ENCODE assay signal across 25 cellular contexts in genomic region chr11:837189-837989, GRCh38. TPM values are rescaled to one million over a fixed set of nuclear protein-coding genes. Genes with fewer than 3 reads are reported as not detected.
DNase-seq lines count a peak whose midpoint lies in the region; ATAC-seq, FAIRE-seq and TF ChIP-seq lines count a peak whose summit lies in the region.
"Had no signal": no experiment of that assay in that cellular context is flagged by ENCODE, and none has a peak within 500 bp of the region (broad histone marks: within the 10 kb centered on the region; RNA-seq: fewer than 3 reads in every experiment).

No MANE protein-coding gene starts in this region.

- H3K9me3 ChIP-seq in GM23248 (ENCODE audit: low read depth) = no peaks in the 10 kb centered on the region
- H3K9me3 ChIP-seq in NT2/D1 (ENCODE audit: insufficient read depth, low read length) = no peaks in the 10 kb centered on the region
- no peaks in the 10 kb centered on the region for H3K9me3 ChIP-seq in H1 (ENCODE audit: insufficient read depth in 2 of 2, low read depth in 1 of 2, low read length in 1 of 2)
- no peaks in the 10 kb centered on the region for H3K9me3 ChIP-seq in trophoblast cell (ENCODE audit: insufficient read depth, low read depth, low read length)
- H3K9me3 ChIP-seq: BE2C, MG63, SJSA1, transverse colon had no signal

- no peak overlapping the region for H2BK15ac ChIP-seq in H1 (ENCODE audit: low read length)

- H2BK120ac ChIP-seq in H1 (replicated peaks; ENCODE audit: low read depth, low read length) (no peak overlapping the region), trophoblast cell (ENCODE audit: insufficient read depth, low read length, poor library complexity) (no peak overlapping the region)

- peak overlapping the region; percentile 12 for H4K12ac ChIP-seq in trophoblast cell (ENCODE audit: low read depth, low read length)

- H4K91ac ChIP-seq in H1 (replicated peaks; ENCODE audit: insufficient read length, low read length) = no peak overlapping the region
- H4K91ac ChIP-seq in trophoblast cell (ENCODE audit: low read depth, low read length) = no peak overlapping the region

- H3K9ac ChIP-seq in GM23248 (0 out of 2 replicates have a peak overlapping the region, but pooled peaks have one; percentile 5), NT2/D1 (ENCODE audit: insufficient read length, low read depth) (peak overlapping the region; percentile 56), H1 (replicated peaks in 1 of 4; ENCODE audit: extremely low read depth in 1 of 4, low read depth in 3 of 4, low read length in 3 of 4) (no peak overlapping the region), trophoblast cell (ENCODE audit: low read length) (no peak overlapping the region)

- FAIRE-seq in H1 (lab: Jason Lieb, UNC) = no peak
- FAIRE-seq: GM19239, islet of Langerhans had no signal

- H2AK5ac ChIP-seq in H1 (ENCODE audit: low read depth, low read length) (no peak overlapping the region), trophoblast cell (ENCODE audit: low read length) (no peak overlapping the region)

- H3K56ac ChIP-seq in H1 (replicated peaks; ENCODE audit: insufficient read length, low read depth, low read length) = no peak overlapping the region

- H4K5ac ChIP-seq in H1 (ENCODE audit: insufficient read length, low read depth, low read length) = no peak overlapping the region

- H3K4me2 ChIP-seq in GM23248 (ENCODE audit: unreplicated experiment) (no peak overlapping the region), H1 (ENCODE audit: insufficient read depth in 1 of 2, low read depth in 2 of 2, low read length in 2 of 2) (no peak overlapping the region), trophoblast cell (ENCODE audit: low read length) (no peak overlapping the region)

- no peak for TF ChIP-seq POLR2A in H1 (IDR thresholded peaks at IDR 0.05; ENCODE audit: control extremely low read depth in 1 of 2, low read depth in 2 of 2, low read length in 2 of 2)

- CTCF ChIA-PET in H1 (lab: Charles Lee; ENCODE audit: partially characterized antibody) = interaction anchor here (0.5 to 5.2 kb wide), 15 partner anchors 9 to 706 kb away, joined by 3 to 26 read pairs (median 5); partner anchors contain the start of genes CRACR2B and PNPLA2

- TF ChIP-seq EP300 in H1 (IDR thresholded peaks at IDR 0.05; ENCODE audit: borderline replicate concordance in 1 of 2, low read depth in 2 of 2, low read length in 2 of 2) = no peak

- H3K27ac ChIP-seq in GM23248 = no peak overlapping the region
- H3K27ac ChIP-seq in H1 (ENCODE audit: low read depth, low read length) = no peak overlapping the region
- H3K27ac ChIP-seq in trophoblast cell (ENCODE audit: low read depth, low read length) = no peak overlapping the region
- H3K27ac ChIP-seq: SJSA1 had no signal

- no peaks in the 10 kb centered on the region for H3K27me3 ChIP-seq in GM23248 (replicated peaks; ENCODE audit: insufficient read depth)
- H3K27me3 ChIP-seq in NT2/D1 (ENCODE audit: insufficient read depth, insufficient read length) = no peaks in the 10 kb centered on the region
- peaks cover 0 to under 1% (median under 1%) of the 10 kb centered on the region in 4 experiments; a peak in 2 of 7 replicates for H3K27me3 ChIP-seq in H1 (replicated peaks in 1 of 4; ENCODE audit: control insufficient read depth in 3 of 4, extremely low read depth in 1 of 4, insufficient read depth in 3 of 4, low read length in 3 of 4)
- H3K27me3 ChIP-seq in trophoblast cell (ENCODE audit: insufficient read depth, low read length) = no peaks in the 10 kb centered on the region
- H3K27me3 ChIP-seq: BE2C, MG63, SJSA1, transverse colon had no signal

- in situ Hi-C loops in GM23248 (cut with MboI) = no loop called here

- DNase-seq in GM23248 (no peak), NT2/D1 (ENCODE audit: low read depth, low spot score) (no peak), H1 (ENCODE audit: low read depth in 1 of 2, low spot score in 2 of 2) (no peak), trophoblast cell (no peak), GM20000 (ENCODE audit: low spot score) (no peak), left lobe of liver (ENCODE audit: low spot score) (no peak)
- DNase-seq: activated CD4-positive, alpha-beta T cell treated with anti-CD3 and anti-CD28 coated beads for 36 hours; activated gamma-delta T cell treated with Interleukin-2 at 50 U/mL for 16 hours; amygdala; BE2C; effector CD4-positive, alpha-beta T cell; EL; mammary epithelial cell; MG63; naive B cell; NCI-H146; NCI-H2171 treated with DMSO at 0.1 percent for 48 hours; OCI-M1; stimulated activated CD4-positive, alpha-beta T cell treated with anti-CD3 and anti-CD28 coated beads, Interleukin-1b, Interleukin-23, amount 100 ng/mL, for 48 hours; stimulated activated naive CD4-positive, alpha-beta T cell treated with Interleukin-2 at 50 U/mL for 16 hours; transverse colon had no signal

- H3K79me2 ChIP-seq in GM23248 (ENCODE audit: insufficient read depth) (peaks cover 80% of the 10 kb centered on the region), H1 (ENCODE audit: control insufficient read depth in 1 of 2, insufficient read depth in 2 of 2, low read length in 2 of 2) (peaks cover 0 to 15% of the 10 kb centered on the region in 2 experiments; a peak in 2 of 4 replicates), trophoblast cell (ENCODE audit: control insufficient read depth, insufficient read depth, low read length, poor library complexity) (peaks cover 18% of the 10 kb centered on the region)

- H2BK5ac ChIP-seq in H1 (ENCODE audit: low read depth, low read length) (peak overlapping the region; percentile 7; the same call in 1 of the 2 replicates), trophoblast cell (ENCODE audit: low read depth, low read length, poor library complexity) (no peak overlapping the region)

- POLR2A ChIA-PET in H1 (lab: Charles Lee; ENCODE audit: partially characterized antibody) = interaction anchor here (0.6 to 53.0 kb wide), 6 partner anchors 7 to 322 kb away, joined by 3 to 1917 read pairs (median 119); partner anchors contain the start of genes CD151, CEND1, CRACR2B and GATD1

- H3K23ac ChIP-seq in H1 (ENCODE audit: insufficient read length) = no peak overlapping the region
- H3K23ac ChIP-seq in trophoblast cell (ENCODE audit: low read length) = no peak overlapping the region

- H2AFZ ChIP-seq in GM23248 (no peak overlapping the region), H1 (ENCODE audit: low read length) (no peak overlapping the region), trophoblast cell (ENCODE audit: insufficient read depth, low read length, poor library complexity) (no peak overlapping the region)

- ATAC-seq in GM19452 (IDR thresholded peaks at IDR 0.05; ENCODE audit: unreplicated experiment) = no peak
- ATAC-seq in left lobe of liver = no peak
- ATAC-seq: activated CD4-positive, alpha-beta T cell treated with anti-CD3 and anti-CD28 coated beads for 36 hours had no signal

- H3K4ac ChIP-seq in H1 (replicated peaks; ENCODE audit: insufficient read length, low read depth, low read length) = peak overlapping the region; percentile 53
- no peak overlapping the region for H3K4ac ChIP-seq in trophoblast cell (ENCODE audit: low read depth, low read length)

- H2BK20ac ChIP-seq in H1 (ENCODE audit: low read length) = no peak overlapping the region

- WGBS in GM23248 (ENCODE audit: low coverage in 1 of 2, low lambda C conversion rate in 2 of 2, missing lambda C conversion rate in 2 of 2), 2 experiments = 79 to 82% methylated on average over 21 to 22 of the region's 22 CpGs
- 92% methylated on average over 22 of the region's 22 CpGs; no CpG with 5 or more reads in 1 of the 2 experiments for WGBS in H1 (ENCODE audit: extremely low coverage in 1 of 2, insufficient coverage in 1 of 2, insufficient read length in 1 of 2, insufficient replicate concordance in 2 of 2, low coverage in 1 of 2, low lambda C conversion rate in 2 of 2, missing lambda C conversion rate in 1 of 2), 2 experiments
- no CpG with 5 or more reads among the region's 22 CpGs for WGBS in trophoblast cell (ENCODE audit: extremely low coverage, insufficient coverage, insufficient read length)

- TF ChIP-seq RAD21 in H1 (IDR thresholded peaks at IDR 0.05 in 1 of 2, conservative IDR thresholded peaks at IDR 0.05 in 1 of 2; ENCODE audit: low read depth in 2 of 2, low read length in 2 of 2) = no peak

- H3K4me1 ChIP-seq in GM23248 (ENCODE audit: insufficient read depth) (peaks cover 9% of the 10 kb centered on the region; the same call in 1 of the 2 replicates), NT2/D1 (ENCODE audit: insufficient read depth, insufficient read length) (peaks cover 42% of the 10 kb centered on the region), H1 (replicated peaks in 1 of 4; ENCODE audit: control insufficient read depth in 3 of 4, insufficient read depth in 4 of 4, low read length in 3 of 4) (peaks cover 0 to 23% (median 17%) of the 10 kb centered on the region in 4 experiments; a peak in 6 of 7 replicates), trophoblast cell (ENCODE audit: control insufficient read depth in 1 of 2, insufficient read depth in 2 of 2, low read length in 2 of 2) (peaks cover 21 to 22% of the 10 kb centered on the region in 2 experiments)
- H3K4me1 ChIP-seq: BE2C had no signal

- peak overlapping the region; percentile 5; the same call in 1 of the 2 replicates for H4K8ac ChIP-seq in H1 (ENCODE audit: extremely low read depth, insufficient read depth, low read length)
- no peak overlapping the region for H4K8ac ChIP-seq in trophoblast cell (ENCODE audit: low read depth, low read length)

- no peak overlapping the region for H3K14ac ChIP-seq in H1 (ENCODE audit: insufficient read length)
- H3K14ac ChIP-seq in trophoblast cell (ENCODE audit: low read length) = no peak overlapping the region

- H3K23me2 ChIP-seq in H1 (ENCODE audit: low read depth, low read length) = peaks cover 15% of the 10 kb centered on the region; the same call in 1 of the 2 replicates

- no peak for TF ChIP-seq CTCF in H1 (IDR thresholded peaks at IDR 0.05; ENCODE audit: control extremely low read depth in 1 of 3, insufficient read depth in 1 of 3, low read depth in 1 of 3, low read length in 3 of 3)
- no peak for TF ChIP-seq CTCF in GM20000 (IDR thresholded peaks at IDR 0.05; ENCODE audit: extremely low read depth, missing control alignments)

- H3K18ac ChIP-seq in H1 (ENCODE audit: extremely low read depth, low read length) (no peak overlapping the region), trophoblast cell (ENCODE audit: low read length) (no peak overlapping the region)

- no peak overlapping the region for H3K4me3 ChIP-seq in GM23248
- no peak overlapping the region for H3K4me3 ChIP-seq in NT2/D1 (ENCODE audit: insufficient read length, low read depth)
- no peak overlapping the region for H3K4me3 ChIP-seq in H1 (ENCODE audit: extremely low read depth in 1 of 4, insufficient read depth in 2 of 4, low read depth in 3 of 4, low read length in 4 of 4)
- no peak overlapping the region for H3K4me3 ChIP-seq in trophoblast cell (ENCODE audit: low read depth, low read length)
- H3K4me3 ChIP-seq: MG63, SJSA1, transverse colon had no signal

- H3F3A ChIP-seq in GM23248 (ENCODE audit: insufficient read depth) = peaks cover 21% of the 10 kb centered on the region

- H3K79me1 ChIP-seq in H1 (ENCODE audit: low read depth, low read length) = peaks cover 9% of the 10 kb centered on the region; the same call in 1 of the 2 replicates
- peaks cover 15% of the 10 kb centered on the region for H3K79me1 ChIP-seq in trophoblast cell (ENCODE audit: low read length)

- H3K9me2 ChIP-seq in GM23248 (ENCODE audit: insufficient read depth) = no peaks in the 10 kb centered on the region

- H2BK12ac ChIP-seq in H1 (ENCODE audit: low read depth, low read length) = no peak overlapping the region
- no peak overlapping the region for H2BK12ac ChIP-seq in trophoblast cell (ENCODE audit: low read length)

- H3K36me3 ChIP-seq in GM23248 (ENCODE audit: low read depth) = peaks cover 17% of the 10 kb centered on the region
- H3K36me3 ChIP-seq in NT2/D1 (ENCODE audit: insufficient read depth, insufficient read length, low read length) = peaks cover 66% of the 10 kb centered on the region
- peaks cover 10 to 30% (median 24%) of the 10 kb centered on the region in 4 experiments; a peak in 7 of 8 replicates for H3K36me3 ChIP-seq in H1 (ENCODE audit: control insufficient read depth in 2 of 4, insufficient read depth in 4 of 4, low read length in 3 of 4)
- H3K36me3 ChIP-seq in trophoblast cell (ENCODE audit: control insufficient read depth in 1 of 2, insufficient read depth in 2 of 2, low read length in 2 of 2) = peaks cover 55 to 59% of the 10 kb centered on the region in 2 experiments

- H4K20me1 ChIP-seq in GM23248 (ENCODE audit: insufficient read depth) (no peaks in the 10 kb centered on the region), H1 (replicated peaks in 1 of 2; ENCODE audit: control insufficient read depth in 1 of 2, insufficient read depth in 2 of 2, low read length in 2 of 2) (peaks cover 3 to 40% of the 10 kb centered on the region in 2 experiments)

RNA-seq across cellular contexts. Expression of gene CD151, which starts 4.6 kb away (rescaled TPM):
- total RNA-seq in GM23248 (2014; rRNA removed; shearing (Covaris generic)) = 1,651 and 1,751 TPM in 2 replicates
- polyA plus RNA-seq in GM23248 (2016; fragmentation: Nextera tagmentation; extraction: Ambion mirVana) = 796 and 807 TPM in 2 replicates
- total RNA-seq in H1 (2021; fragmentation: NEBNext Ultra II Directional; extraction: Animal tissue kit (Norgen Biotek cat#: 25700)) = 93.4 and 101 TPM in 2 replicates
- 212 and 257 TPM in 2 replicates for polyA plus RNA-seq in H1 (2011; rRNA removed)
- polyA plus RNA-seq in H1 (2011; cell fraction: cytosol; rRNA removed) = 196 TPM
- polyA plus RNA-seq in H1 (2011; cell fraction: nucleus; rRNA removed) = 315 TPM
- 85.6 to 141 TPM (median 135 TPM) in 4 replicates for polyA plus RNA-seq in H1 (2012, experiment 1 of 2)
- polyA plus RNA-seq in H1 (2012, experiment 2 of 2) = 137 TPM
- 105 TPM for polyA plus RNA-seq in H1 (2013, experiment 1 of 2)
- 114 TPM for polyA plus RNA-seq in H1 (2013, experiment 2 of 2)
- 117 and 123 TPM in 2 replicates for polyA minus RNA-seq in H1 (2011; rRNA and poly(A)+ RNA removed)
- polyA minus RNA-seq in H1 (2011; cell fraction: cytosol; rRNA and poly(A)+ RNA removed) = 66.3 TPM
- 80.7 TPM for polyA minus RNA-seq in H1 (2011; cell fraction: nucleus; rRNA and poly(A)+ RNA removed)
- 171 and 180 TPM in 2 replicates for polyA plus RNA-seq in trophoblast cell (2013)
- 120 TPM for total RNA-seq in left lobe of liver

RNA-seq across cellular contexts. Expression of gene POLR2L, which starts 4.9 kb away (rescaled TPM):
- 67.8 and 113 TPM in 2 replicates for total RNA-seq in GM23248 (2014; rRNA removed; shearing (Covaris generic))
- polyA plus RNA-seq in GM23248 (2016; fragmentation: Nextera tagmentation; extraction: Ambion mirVana) (804 and 820 TPM in 2 replicates), H1 (2011; rRNA removed) (140 and 142 TPM in 2 replicates)
- total RNA-seq in H1 (2021; fragmentation: NEBNext Ultra II Directional; extraction: Animal tissue kit (Norgen Biotek cat#: 25700)) = 151 and 167 TPM in 2 replicates
- 136 TPM for polyA plus RNA-seq in H1 (2011; cell fraction: cytosol; rRNA removed)
- 416 TPM for polyA plus RNA-seq in H1 (2011; cell fraction: nucleus; rRNA removed)
- polyA plus RNA-seq in H1 (2012, experiment 1 of 2) = 193 to 318 TPM (median 295 TPM) in 4 replicates
- 68.0 TPM for polyA plus RNA-seq in H1 (2012, experiment 2 of 2)
- 240 TPM for polyA plus RNA-seq in H1 (2013, experiment 1 of 2)
- polyA plus RNA-seq in H1 (2013, experiment 2 of 2) = 247 TPM
- polyA minus RNA-seq in H1 (2011; rRNA and poly(A)+ RNA removed) = 72.5 and 95.8 TPM in 2 replicates
- polyA minus RNA-seq in H1 (2011; cell fraction: cytosol; rRNA and poly(A)+ RNA removed) = 138 TPM
- 79.6 TPM for polyA minus RNA-seq in H1 (2011; cell fraction: nucleus; rRNA and poly(A)+ RNA removed)
- 179 and 185 TPM in 2 replicates for polyA plus RNA-seq in trophoblast cell (2013)
- total RNA-seq in left lobe of liver = 81.5 TPM

RNA-seq across cellular contexts. Expression of gene TSPAN4, which starts 5.3 kb away (rescaled TPM):
- 340 and 393 TPM in 2 replicates for total RNA-seq in GM23248 (2014; rRNA removed; shearing (Covaris generic))
- 343 and 344 TPM in 2 replicates for polyA plus RNA-seq in GM23248 (2016; fragmentation: Nextera tagmentation; extraction: Ambion mirVana)
- total RNA-seq in H1 (2021; fragmentation: NEBNext Ultra II Directional; extraction: Animal tissue kit (Norgen Biotek cat#: 25700)) = 74.1 and 75.8 TPM in 2 replicates
- polyA plus RNA-seq in H1 (2011; rRNA removed) = 145 and 217 TPM in 2 replicates
- polyA plus RNA-seq in H1 (2011; cell fraction: cytosol; rRNA removed) = 167 TPM
- 298 TPM for polyA plus RNA-seq in H1 (2011; cell fraction: nucleus; rRNA removed)
- 43.0 to 90.8 TPM (median 85.3 TPM) in 4 replicates for polyA plus RNA-seq in H1 (2012, experiment 1 of 2)
- 79.3 TPM for polyA plus RNA-seq in H1 (2012, experiment 2 of 2)
- 88.9 TPM for polyA plus RNA-seq in H1 (2013, experiment 1 of 2)
- 84.1 TPM for polyA plus RNA-seq in H1 (2013, experiment 2 of 2)
- 55.7 and 63.0 TPM in 2 replicates for polyA minus RNA-seq in H1 (2011; rRNA and poly(A)+ RNA removed)
- 58.9 TPM for polyA minus RNA-seq in H1 (2011; cell fraction: cytosol; rRNA and poly(A)+ RNA removed)
- polyA minus RNA-seq in H1 (2011; cell fraction: nucleus; rRNA and poly(A)+ RNA removed) = 56.8 TPM
- polyA plus RNA-seq in trophoblast cell (2013) = 18.2 and 20.5 TPM in 2 replicates
- 17.1 TPM for total RNA-seq in left lobe of liver

RNA-seq across cellular contexts. Expression of gene CRACR2B, which starts 9.7 kb away (rescaled TPM):
- 0.38 and 2.3 TPM in 2 replicates for total RNA-seq in GM23248 (2014; rRNA removed; shearing (Covaris generic))
- polyA plus RNA-seq in GM23248 (2016; fragmentation: Nextera tagmentation; extraction: Ambion mirVana) (1.2 and 2.0 TPM in 2 replicates), H1 (2011; rRNA removed) (18.2 and 34.9 TPM in 2 replicates)
- total RNA-seq in H1 (2021; fragmentation: NEBNext Ultra II Directional; extraction: Animal tissue kit (Norgen Biotek cat#: 25700)) = 26.4 and 29.3 TPM in 2 replicates
- 27.3 TPM for polyA plus RNA-seq in H1 (2011; cell fraction: cytosol; rRNA removed)
- polyA plus RNA-seq in H1 (2011; cell fraction: nucleus; rRNA removed) = 119 TPM
- 11.5 to 25.5 TPM (median 19.6 TPM) in 4 replicates for polyA plus RNA-seq in H1 (2012, experiment 1 of 2)
- 13.0 TPM for polyA plus RNA-seq in H1 (2012, experiment 2 of 2)
- polyA plus RNA-seq in H1 (2013, experiment 1 of 2) = 19.0 TPM
- polyA plus RNA-seq in H1 (2013, experiment 2 of 2) = 17.3 TPM
- polyA minus RNA-seq in H1 (2011; rRNA and poly(A)+ RNA removed) = 2.3 and 2.9 TPM in 2 replicates
- 10.1 TPM for polyA minus RNA-seq in H1 (2011; cell fraction: cytosol; rRNA and poly(A)+ RNA removed)
- 19.8 TPM for polyA minus RNA-seq in H1 (2011; cell fraction: nucleus; rRNA and poly(A)+ RNA removed)
- polyA plus RNA-seq in trophoblast cell (2013) = 2.6 and 3.1 TPM in 2 replicates
- total RNA-seq in left lobe of liver = 3.5 TPM
- total RNA-seq: SJSA1 had no signal

RNA-seq across cellular contexts. Expression of gene PNPLA2, which starts 18.7 kb away (rescaled TPM):
- total RNA-seq in GM23248 (2014; rRNA removed; shearing (Covaris generic)) = 35.2 and 38.7 TPM in 2 replicates
- polyA plus RNA-seq in GM23248 (2016; fragmentation: Nextera tagmentation; extraction: Ambion mirVana) (87.6 and 98.1 TPM in 2 replicates), H1 (2011; rRNA removed) (30.9 and 63.7 TPM in 2 replicates)
- 62.1 and 62.2 TPM in 2 replicates for total RNA-seq in H1 (2021; fragmentation: NEBNext Ultra II Directional; extraction: Animal tissue kit (Norgen Biotek cat#: 25700))
- polyA plus RNA-seq in H1 (2011; cell fraction: cytosol; rRNA removed) = 23.5 TPM
- 272 TPM for polyA plus RNA-seq in H1 (2011; cell fraction: nucleus; rRNA removed)
- polyA plus RNA-seq in H1 (2012, experiment 1 of 2) = 27.2 to 66.6 TPM (median 57.4 TPM) in 4 replicates
- 30.4 TPM for polyA plus RNA-seq in H1 (2012, experiment 2 of 2)
- polyA plus RNA-seq in H1 (2013, experiment 1 of 2) = 53.9 TPM
- polyA plus RNA-seq in H1 (2013, experiment 2 of 2) = 50.2 TPM
- 20.4 and 30.0 TPM in 2 replicates for polyA minus RNA-seq in H1 (2011; rRNA and poly(A)+ RNA removed)
- 34.8 TPM for polyA minus RNA-seq in H1 (2011; cell fraction: cytosol; rRNA and poly(A)+ RNA removed)
- 76.6 TPM for polyA minus RNA-seq in H1 (2011; cell fraction: nucleus; rRNA and poly(A)+ RNA removed)
- 56.3 and 56.7 TPM in 2 replicates for polyA plus RNA-seq in trophoblast cell (2013)
- total RNA-seq in left lobe of liver = 107 TPM

Comparison
In these comparisons a context has a peak if more than half of its experiments do, and no peak if none do; other contexts are left out.
1. H3K9ac ChIP-seq: peak in GM23248 (single experiment) and NT2/D1 (single experiment); none in H1 (0 of 4) and trophoblast cell (single experiment).
2. RNA of gene CD151, which starts 4.6 kb away (total RNA-seq): 1,651 to 1,751 TPM in GM23248; 120 TPM in left lobe of liver (single experiment) and 93.4 to 101 TPM in H1; every median in the first group is over 10 times any median in the second.